In genomic region chr9:37587521-37587920, GRCh38 we compare ENCODE assay signal across 20 cellular contexts. TPM values are rescaled to one million over a fixed set of nuclear protein-coding genes. Genes with fewer than 3 reads are reported as not detected.
A peak's percentile ranks its signal among the peaks of the same experiment; 100 is the strongest.
DNase-seq lines count a peak whose midpoint lies in the region; ATAC-seq, FAIRE-seq and TF ChIP-seq lines count a peak whose summit lies in the region.
"Had no signal": no experiment of that assay in that cellular context is flagged by ENCODE, and none has a peak within 500 bp of the region (broad histone marks: within the 10 kb centered on the region; RNA-seq: fewer than 3 reads in every experiment).

No MANE protein-coding gene starts in this region.

- H3K79me2 ChIP-seq in Loucy (ENCODE audit: insufficient read depth, low read length): peaks cover 89% of the 10 kb centered on the region
- peaks cover 82% of the 10 kb centered on the region for H3K79me2 ChIP-seq in endothelial cell of umbilical vein (ENCODE audit: control insufficient read depth, insufficient read depth, low read length)

- no peaks in the 10 kb centered on the region for H3K9me3 ChIP-seq in A549
- H3K9me3 ChIP-seq in Loucy (ENCODE audit: insufficient read depth, low read depth, low read length): no peaks in the 10 kb centered on the region
- no peaks in the 10 kb centered on the region for H3K9me3 ChIP-seq in endothelial cell of umbilical vein (replicated peaks; ENCODE audit: control insufficient read depth, insufficient read depth, low read length)
- H3K9me3 ChIP-seq: HAP-1 had no signal

- no peaks in the 10 kb centered on the region for H3K9me3 Mint-ChIP-seq in neural crest cell
- H3K9me3 Mint-ChIP-seq: CD4-positive, CD25-positive, alpha-beta regulatory T cell had no signal

- CTCF ChIA-PET in A549 (lab: Yijun Ruan, JAX): interaction anchor here (1.4 kb wide), 1 partner anchor 106 kb away, joined by 7 read pairs; no protein-coding TSS in a partner anchor
- CTCF ChIA-PET in endothelial cell of umbilical vein (lab: Charles Lee): no interaction called here

- H3K4me1 ChIP-seq in A549: peaks cover 18% of the 10 kb centered on the region
- peaks cover 38% of the 10 kb centered on the region for H3K4me1 ChIP-seq in Loucy (ENCODE audit: insufficient read depth, low read length, poor library complexity, severe bottlenecking)
- H3K4me1 ChIP-seq in endothelial cell of umbilical vein (ENCODE audit: control insufficient read depth, extremely low read depth, insufficient read depth, low read length): peaks cover 15% of the 10 kb centered on the region

- no peak for FAIRE-seq in A549 (lab: Jason Lieb, UNC)
- no peak for FAIRE-seq in endothelial cell of umbilical vein (lab: Jason Lieb, UNC)

- H3K36me3 Mint-ChIP-seq in neural crest cell (ENCODE audit: low read depth): peaks cover 2% of the 10 kb centered on the region

- peaks cover 78% of the 10 kb centered on the region for H4K20me1 ChIP-seq in Loucy (ENCODE audit: insufficient read depth, low read length, poor library complexity, severe bottlenecking)
- no peaks in the 10 kb centered on the region for H4K20me1 ChIP-seq in endothelial cell of umbilical vein (replicated peaks; ENCODE audit: control insufficient read depth, extremely low read depth, insufficient read depth, low read length)

- TF ChIP-seq RAD21 in A549 (conservative IDR thresholded peaks at IDR 0.05 in 1 of 2, IDR thresholded peaks at IDR 0.05 in 1 of 2): no peak

- H3K36me3 ChIP-seq in Loucy (ENCODE audit: insufficient read depth, low read length) (peaks cover 54% of the 10 kb centered on the region), endothelial cell of umbilical vein (ENCODE audit: control insufficient read depth in 2 of 2, extremely low read depth in 1 of 2, insufficient read depth in 2 of 2, low read length in 2 of 2) (peaks cover 13 to 29% of the 10 kb centered on the region in 2 experiments)

- no TSS peak for BruUV-seq in endothelial cell of umbilical vein (replicated peaks; lab: Mats Ljungman, UMichigan)

- H3K9me1 ChIP-seq in endothelial cell of umbilical vein (replicated peaks; ENCODE audit: control insufficient read depth, extremely low read depth, insufficient read depth, low read length): no peaks in the 10 kb centered on the region

- H3K9ac ChIP-seq in Loucy (ENCODE audit: low read depth, low read length, poor library complexity, severe bottlenecking) (no peak overlapping the region), endothelial cell of umbilical vein (replicated peaks; ENCODE audit: extremely low read depth, insufficient read depth, low read length) (no peak overlapping the region)
- H3K9ac ChIP-seq: GM23248, KMS-11 had no signal

- no peak overlapping the region for H3K4me2 ChIP-seq in A549
- H3K4me2 ChIP-seq in Loucy (ENCODE audit: low read depth, low read length, poor library complexity, severe bottlenecking): peak overlapping the region; percentile 28
- no peak overlapping the region for H3K4me2 ChIP-seq in endothelial cell of umbilical vein (ENCODE audit: insufficient read depth, low read length)
- H3K4me2 ChIP-seq: KMS-11 had no signal

- no peak for TF ChIP-seq POLR2A in A549 (IDR thresholded peaks at IDR 0.05; ENCODE audit: low read length)
- no peak for TF ChIP-seq POLR2A in endothelial cell of umbilical vein (IDR thresholded peaks at IDR 0.05; ENCODE audit: low read depth, low read length)

- no peak for TF ChIP-seq CTCF in A549 (IDR thresholded peaks at IDR 0.05)
- TF ChIP-seq CTCF in Loucy (conservative IDR thresholded peaks at IDR 0.05; ENCODE audit: low read length): no peak
- TF ChIP-seq CTCF in endothelial cell of umbilical vein (IDR thresholded peaks at IDR 0.05; ENCODE audit: extremely low read depth in 1 of 2, insufficient read depth in 1 of 2, low read depth in 1 of 2, low read length in 2 of 2): no peak
- TF ChIP-seq CTCF in neural crest cell (conservative IDR thresholded peaks at IDR 0.05): no peak

- no peak for TF ChIP-seq EP300 in A549 (IDR thresholded peaks at IDR 0.05)

- dilution Hi-C loops in endothelial cell of umbilical vein (cut with MboI; ENCODE audit: extremely low pct_ligation_motif_present, low sequenced_read_pairs): no loop called here

- no peak overlapping the region for H2AFZ ChIP-seq in Loucy (ENCODE audit: low read length)
- no peak overlapping the region for H2AFZ ChIP-seq in endothelial cell of umbilical vein (ENCODE audit: low read depth, low read length)
- H2AFZ ChIP-seq: GM23248 had no signal

- no peak for ATAC-seq in A549
- ATAC-seq: Panc1, SK-N-SH treated with all-trans-retinoic acid at 6 μM for 48 hours had no signal

- WGBS in A549 (ENCODE audit: missing lambda C conversion rate): 93% methylated on average over 4 of the region's 4 CpGs

- POLR2A ChIA-PET in A549 (lab: Yijun Ruan, JAX): no interaction called here
- POLR2A ChIA-PET in endothelial cell of umbilical vein (lab: Charles Lee): no interaction called here

- intact Hi-C loops in endothelial cell of umbilical vein (cut with micrococcal nuclease): loop anchor here (10.0 kb wide), 1 partner anchor 197 kb away; the partner anchor contains the start of gene EXOSC3

- no peaks in the 10 kb centered on the region for H3K27me3 ChIP-seq in Loucy (ENCODE audit: insufficient read depth, low read length, poor library complexity, severe bottlenecking)
- no peaks in the 10 kb centered on the region for H3K27me3 ChIP-seq in endothelial cell of umbilical vein (ENCODE audit: control insufficient read depth in 2 of 2, insufficient read depth in 2 of 2, low read length in 2 of 2)

- H3K4me1 Mint-ChIP-seq in neural crest cell: peaks cover 25% of the 10 kb centered on the region

- H3K4me3 ChIP-seq in A549 (no peak overlapping the region), Loucy (ENCODE audit: low read length, poor library complexity, severe bottlenecking) (no peak overlapping the region), endothelial cell of umbilical vein (replicated peaks in 1 of 3; ENCODE audit: insufficient read depth in 1 of 3, low read depth in 1 of 3, low read length in 3 of 3) (no peak overlapping the region)
- H3K4me3 ChIP-seq: GM23248, HAP-1 had no signal

- H3K27ac ChIP-seq in A549 (no peak overlapping the region), endothelial cell of umbilical vein (ENCODE audit: insufficient read depth, low read depth, low read length) (no peak overlapping the region)
- H3K27ac ChIP-seq: GM23248, KMS-11 had no signal

- no peak for DNase-seq in A549 (ENCODE audit: low read depth in 1 of 2, low spot score in 1 of 2)
- DNase-seq in endothelial cell of umbilical vein (ENCODE audit: low read depth, low spot score): peak; percentile 33
- DNase-seq in neural crest cell (ENCODE audit: low read depth, low spot score): no peak
- DNase-seq in mucosa of gallbladder (ENCODE audit: low spot score): no peak
- DNase-seq in cortex of kidney (lab: John Stamatoyannopoulos, UW): no peak
- DNase-seq in DMS 273 (lab: John Stamatoyannopoulos, UW; ENCODE audit: unreplicated experiment): no peak
- DNase-seq: CD4-positive, CD25-positive, alpha-beta regulatory T cell; DMS79 treated with DMSO at 0.1 percent for 48 hours; GM23248; NCI-H1105; NCI-H2029 treated with DMSO at 0.1 percent for 48 hours; NCI-H2171; NCI-H345; NCI-H524; NCI-H774 had no signal

- peaks cover 1% of the 10 kb centered on the region for H3K27me3 Mint-ChIP-seq in neural crest cell (ENCODE audit: low read depth)
- H3K27me3 Mint-ChIP-seq: CD4-positive, CD25-positive, alpha-beta regulatory T cell had no signal

- peak overlapping the region; percentile 5 for H3K4me3 Mint-ChIP-seq in neural crest cell

- no peaks in the 10 kb centered on the region for H3K9me2 ChIP-seq in Loucy (replicated peaks; ENCODE audit: low read depth, low read length)

- 0 out of 2 replicates have a peak, but pooled peaks cover 3% of the 10 kb centered on the region for H3F3A ChIP-seq in Loucy (ENCODE audit: low read depth)

- no peak overlapping the region for H3K27ac Mint-ChIP-seq in neural crest cell (ENCODE audit: unreplicated experiment)
- H3K27ac Mint-ChIP-seq: CD4-positive, CD25-positive, alpha-beta regulatory T cell had no signal

TF ChIP-seq in A549, 52 proteins besides CTCF, POLR2A, EP300 and RAD21 (continues in another document):
- TF ChIP-seq KDM5A (IDR thresholded peaks at IDR 0.05) (no peak), TP53 (CRISPR knock-in tag; IDR thresholded peaks at IDR 0.05) (no peak)

TF ChIP-seq in endothelial cell of umbilical vein, 7 proteins besides CTCF, POLR2A, EP300 and RAD21 (continues in another document):
- no peak for TF ChIP-seq GATA2 (IDR thresholded peaks at IDR 0.05; ENCODE audit: insufficient read depth, insufficient read length, low read depth, low read length)

RNA-seq across cellular contexts. Expression of gene TOMM5, which starts 4.9 kb away (rescaled TPM):
- 303 and 338 TPM in 2 replicates for polyA plus RNA-seq in A549 (2011; rRNA removed)
- polyA plus RNA-seq in A549 (2012; cell fraction: cytosol; rRNA removed): 320 and 403 TPM in 2 replicates
- 100 and 122 TPM in 2 replicates for polyA plus RNA-seq in A549 (2012; cell fraction: nucleus; rRNA removed)
- 324 to 370 TPM (median 339 TPM) in 3 replicates for polyA plus RNA-seq in A549 (2017; fragmentation: RNase III; extraction: RNeasy Plus Mini Kit Qiagen cat#74134 plus additional on column Dnase treatment)
- 58.0 and 60.0 TPM in 2 replicates for polyA minus RNA-seq in A549 (2011; rRNA and poly(A)+ RNA removed)
- 145 and 147 TPM in 2 replicates for total RNA-seq in endothelial cell of umbilical vein
- polyA plus RNA-seq in endothelial cell of umbilical vein: 110 and 122 TPM in 2 replicates
- 188 and 223 TPM in 2 replicates for polyA plus RNA-seq in endothelial cell of umbilical vein (2011; cell fraction: cytosol; rRNA removed)
- polyA plus RNA-seq in endothelial cell of umbilical vein (2011; cell fraction: nucleus; rRNA removed): 61.1 and 66.4 TPM in 2 replicates
- polyA plus RNA-seq in endothelial cell of umbilical vein (2012): 265 and 350 TPM in 2 replicates
- polyA minus RNA-seq in endothelial cell of umbilical vein: 66.9 and 69.7 TPM in 2 replicates
- polyA minus RNA-seq in endothelial cell of umbilical vein (2011; cell fraction: cytosol; rRNA and poly(A)+ RNA removed): 84.5 TPM
- polyA minus RNA-seq in endothelial cell of umbilical vein (2011; cell fraction: nucleus; rRNA and poly(A)+ RNA removed): 28.6 and 29.9 TPM in 2 replicates
- 155 and 159 TPM in 2 replicates for total RNA-seq in neural crest cell
- total RNA-seq in mucosa of gallbladder: 53.9 TPM

RNA-seq across cellular contexts. Expression of gene FBXO10, which starts 11.3 kb away (rescaled TPM):
- 5.3 and 5.7 TPM in 2 replicates for polyA plus RNA-seq in A549 (2011; rRNA removed)
- 4.0 and 5.1 TPM in 2 replicates for polyA plus RNA-seq in A549 (2012; cell fraction: cytosol; rRNA removed)
- polyA plus RNA-seq in A549 (2012; cell fraction: nucleus; rRNA removed): 9.7 and 10.2 TPM in 2 replicates
- 4.6 to 5.0 TPM (median 4.8 TPM) in 3 replicates for polyA plus RNA-seq in A549 (2017; fragmentation: RNase III; extraction: RNeasy Plus Mini Kit Qiagen cat#74134 plus additional on column Dnase treatment)
- polyA minus RNA-seq in A549 (2011; rRNA and poly(A)+ RNA removed): 10.5 and 11.4 TPM in 2 replicates
- 13.8 and 14.4 TPM in 2 replicates for total RNA-seq in endothelial cell of umbilical vein
- 11.8 and 13.8 TPM in 2 replicates for polyA plus RNA-seq in endothelial cell of umbilical vein
- 8.7 and 9.2 TPM in 2 replicates for polyA plus RNA-seq in endothelial cell of umbilical vein (2011; cell fraction: cytosol; rRNA removed)
- 19.4 and 23.1 TPM in 2 replicates for polyA plus RNA-seq in endothelial cell of umbilical vein (2011; cell fraction: nucleus; rRNA removed)
- polyA plus RNA-seq in endothelial cell of umbilical vein (2012): 9.9 and 10.1 TPM in 2 replicates
- polyA minus RNA-seq in endothelial cell of umbilical vein: 27.3 and 32.8 TPM in 2 replicates
- polyA minus RNA-seq in endothelial cell of umbilical vein (2011; cell fraction: cytosol; rRNA and poly(A)+ RNA removed): 1.4 TPM
- 13.2 and 13.9 TPM in 2 replicates for polyA minus RNA-seq in endothelial cell of umbilical vein (2011; cell fraction: nucleus; rRNA and poly(A)+ RNA removed)
- 24.8 and 25.6 TPM in 2 replicates for total RNA-seq in neural crest cell
- 9.5 TPM for total RNA-seq in mucosa of gallbladder
